In genomic region chr1:94599090-94599813, GRCh38 we compare ENCODE assay signal across 10 cellular contexts. TPM values are rescaled to one million over a fixed set of nuclear protein-coding genes. Genes with fewer than 3 reads are reported as not detected.
DNase-seq lines count a peak whose midpoint lies in the region; ATAC-seq and TF ChIP-seq lines count a peak whose summit lies in the region.
"Had no signal": no experiment of that assay in that cellular context is flagged by ENCODE, and none has a peak within 500 bp of the region (broad histone marks: within the 10 kb centered on the region; RNA-seq: fewer than 3 reads in every experiment).

No MANE protein-coding gene starts in this region.

- H3K27ac ChIP-seq in liver (ENCODE audit: low read depth in 1 of 2, low read length in 2 of 2) = no peak overlapping the region
- no peak overlapping the region for H3K27ac ChIP-seq in effector memory CD4-positive, alpha-beta T cell (ENCODE audit: insufficient read depth, low read length, poor library complexity, severe bottlenecking)

- H3K4me3 ChIP-seq in liver (ENCODE audit: low read depth in 1 of 3, low read length in 3 of 3) = no peak overlapping the region
- no peak overlapping the region for H3K4me3 ChIP-seq in effector memory CD4-positive, alpha-beta T cell (ENCODE audit: insufficient read depth, low read depth, low read length, poor library complexity, severe bottlenecking)

- TF ChIP-seq CTCF in liver (IDR thresholded peaks at IDR 0.05; ENCODE audit: low read depth, low read length, missing input control) = peak; percentile 5

- no peaks in the 10 kb centered on the region for H3K4me1 ChIP-seq in liver (ENCODE audit: control insufficient read depth in 4 of 4, insufficient read depth in 4 of 4, low read length in 3 of 4)
- H3K4me1 ChIP-seq in effector memory CD4-positive, alpha-beta T cell (ENCODE audit: control insufficient read depth, insufficient read depth, low read length, poor library complexity, severe bottlenecking) = no peaks in the 10 kb centered on the region

- H3K9ac ChIP-seq in liver (ENCODE audit: low read depth in 1 of 2, low read length in 2 of 2) = no peak overlapping the region

- ATAC-seq in Right ventricle myocardium inferior (peak; percentile 83), GM21367 (IDR thresholded peaks at IDR 0.05; ENCODE audit: unreplicated experiment) (no peak)

- peak; percentile 11 to 71 for TF ChIP-seq RAD21 in liver (IDR thresholded peaks at IDR 0.05)

- no peaks in the 10 kb centered on the region for H3K36me3 ChIP-seq in liver (ENCODE audit: control insufficient read depth in 4 of 4, insufficient read depth in 3 of 4, low read depth in 1 of 4, low read length in 3 of 4)
- H3K36me3 ChIP-seq in effector memory CD4-positive, alpha-beta T cell (ENCODE audit: control insufficient read depth, insufficient read depth, low read length) = no peaks in the 10 kb centered on the region

- 76% methylated on average over 11 of the region's 11 CpGs for WGBS in liver

- H3K27me3 ChIP-seq in liver (ENCODE audit: control insufficient read depth in 4 of 4, insufficient read depth in 4 of 4, low read length in 3 of 4) = no peaks in the 10 kb centered on the region
- H3K27me3 ChIP-seq in effector memory CD4-positive, alpha-beta T cell (replicated peaks; ENCODE audit: control insufficient read depth, insufficient read depth, low read length, poor library complexity, severe bottlenecking) = no peaks in the 10 kb centered on the region

- intact Hi-C loops in Right ventricle myocardium inferior (cut with DNase I) (loop anchor here (2.0 kb wide), 1 partner anchor 72 kb away; no protein-coding TSS in a partner anchor), cardiac septum (cut with DNase I) (loop anchor here (5.0 kb wide), 2 partner anchors 77 to 203 kb away; no protein-coding TSS in a partner anchor)

- no peaks in the 10 kb centered on the region for H3K9me3 ChIP-seq in liver (ENCODE audit: control insufficient read depth in 4 of 4, low read length in 3 of 4)
- no peaks in the 10 kb centered on the region for H3K9me3 ChIP-seq in effector memory CD4-positive, alpha-beta T cell (ENCODE audit: control insufficient read depth, low read length)

- no peak for DNase-seq in Right ventricle myocardium inferior (ENCODE audit: missing footprints)
- no peak for DNase-seq in cardiac septum (ENCODE audit: low spot score)
- peak; percentile 55 for DNase-seq in ecto neural progenitor cell (ENCODE audit: low spot score)
- no peak for DNase-seq in NCI-H510A (lab: John Stamatoyannopoulos, UW)
- no peak for DNase-seq in effector memory CD4-positive, alpha-beta T cell
- no peak for DNase-seq in GF-D8 (lab: John Stamatoyannopoulos, UW)
- DNase-seq: activated naive CD4-positive, alpha-beta T cell treated with Interleukin-2 at 50 U/mL for 16 hours; AML-193 had no signal

TF ChIP-seq in liver, 16 proteins besides CTCF, POLR2A, EP300 and RAD21:
- TF ChIP-seq REST (IDR thresholded peaks at IDR 0.05) = no peak
- no peak for TF ChIP-seq NR2F2 (IDR thresholded peaks at IDR 0.05)
- TF ChIP-seq RXRA (IDR thresholded peaks at IDR 0.05) = peak; percentile 41 to 59
- no peak for TF ChIP-seq YY1 (IDR thresholded peaks at IDR 0.05)
- no peak for TF ChIP-seq ATF3 (IDR thresholded peaks at IDR 0.05)
TF ChIP-seq in liver: peak in this region for 1.

RNA-seq across cellular contexts. Expression of gene F3, which starts 57.7 kb away (rescaled TPM):
- total RNA-seq in Right ventricle myocardium inferior = 27.9 TPM
- 29.1 TPM for total RNA-seq in cardiac septum
- total RNA-seq in liver = 1 to 10 TPM; 1.0 to 2.7 TPM
- 1 to 10 TPM; 1.1 to 1.6 TPM for polyA plus RNA-seq in liver
